Comparison of ENCODE assay signal across 1 cellular context in genomic region chr4:40058121-40058520, GRCh38.
TF ChIP-seq lines count a peak whose summit lies in the region.

No MANE protein-coding gene starts in this region.

TF ChIP-seq in GM23338, 12 proteins besides CTCF, POLR2A, EP300 and RAD21 (continued from another document):
- TF ChIP-seq REST (IDR thresholded peaks at IDR 0.05; ENCODE audit: unreplicated experiment): no peak
- TF ChIP-seq POLR2AphosphoS5 (IDR thresholded peaks at IDR 0.05; ENCODE audit: low read depth): no peak; the same call in 1 of the 2 replicates
- no peak for TF ChIP-seq JUNB (IDR thresholded peaks at IDR 0.05; ENCODE audit: unreplicated experiment)
- no peak for TF ChIP-seq NANOG (IDR thresholded peaks at IDR 0.05; ENCODE audit: borderline replicate concordance)
- no peak for TF ChIP-seq EZH2phosphoT487 (IDR thresholded peaks at IDR 0.05; ENCODE audit: unreplicated experiment)
TF ChIP-seq in GM23338: peak in this region for 0.
